8 cellular contexts compared by ENCODE assay signal in the genomic region with DNA sequence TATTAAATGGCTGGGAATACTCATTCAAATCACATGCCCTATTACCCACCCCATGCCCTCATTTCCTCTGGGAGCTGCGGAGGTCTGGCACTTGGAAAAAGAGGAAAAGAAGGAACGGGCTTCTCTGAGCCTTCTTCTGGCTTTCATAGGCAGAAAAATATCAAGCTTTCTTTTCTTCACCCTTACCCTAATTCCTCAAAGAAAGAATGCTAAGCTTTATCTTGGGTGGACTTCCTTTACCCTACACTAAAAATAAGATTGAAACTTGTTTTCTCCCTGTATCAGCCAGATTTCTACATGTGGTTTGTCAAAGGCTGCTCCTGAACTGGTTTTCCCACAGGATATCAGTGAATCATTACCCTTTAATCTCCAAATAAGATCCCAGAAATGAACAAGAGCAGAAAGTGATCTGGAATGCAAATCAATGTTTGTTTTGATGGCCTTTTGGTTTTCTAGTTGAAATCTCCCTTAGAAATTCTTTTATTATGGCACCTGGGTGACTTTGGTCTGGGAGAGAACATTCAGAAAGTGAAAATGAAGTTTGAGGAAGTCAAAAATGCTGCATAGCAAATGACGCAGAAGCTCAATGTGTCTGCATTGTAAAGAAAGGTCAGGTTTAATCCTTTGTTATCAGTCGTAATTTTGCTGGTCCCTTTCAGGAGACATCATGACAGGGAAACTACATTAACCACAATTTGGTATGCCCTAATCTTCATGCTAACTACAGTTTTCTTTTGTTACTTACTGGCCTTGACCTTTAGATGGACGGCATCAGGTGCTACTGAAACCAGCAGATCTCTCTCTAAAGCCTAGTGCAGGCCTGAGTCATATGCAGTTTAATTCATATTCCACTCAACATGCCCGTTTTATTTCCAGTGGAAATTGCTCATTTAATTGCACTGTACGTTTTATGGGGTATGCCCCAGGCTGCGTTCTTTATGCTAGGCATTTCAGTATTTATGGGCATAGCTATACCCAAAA. TPM values are rescaled to one million over a fixed set of nuclear protein-coding genes. Genes with fewer than 3 reads are reported as not detected.
DNase-seq lines count a peak whose midpoint lies in the region; ATAC-seq and TF ChIP-seq lines count a peak whose summit lies in the region.

No MANE protein-coding gene starts in this region.

- H3K9me3 Mint-ChIP-seq in H9 = no peaks in the 10 kb centered on the region
- H3K9me3 Mint-ChIP-seq in immature natural killer cell = no peaks in the 10 kb centered on the region
- no peaks in the 10 kb centered on the region for H3K9me3 Mint-ChIP-seq in stimulated activated memory B cell treated with anti-CD40 and anti-IgM and Interleukin-4, amounts not matched to agents 10 μg/mL and 1 μg/mL and 100 μg/mL, for 72 hours

- no peak overlapping the region for H3K4ac ChIP-seq in H9 (ENCODE audit: low read depth, low read length)

- no peak overlapping the region for H3K27ac ChIP-seq in H9 (ENCODE audit: insufficient read length, low read depth, low read length)
- H3K27ac ChIP-seq in angular gyrus (ENCODE audit: low read depth, low read length) = peak overlapping the region; percentile 91

- no peak overlapping the region for H4K5ac ChIP-seq in H9 (ENCODE audit: insufficient read length, low read depth, low read length)

- H3K36me3 Mint-ChIP-seq in H9 (ENCODE audit: insufficient read depth in 1 of 3, low read depth in 3 of 3) (no peaks in the 10 kb centered on the region), immature natural killer cell (no peaks in the 10 kb centered on the region)
- no peaks in the 10 kb centered on the region for H3K36me3 Mint-ChIP-seq in stimulated activated memory B cell treated with anti-CD40 and anti-IgM and Interleukin-4, amounts not matched to agents 10 μg/mL and 1 μg/mL and 100 μg/mL, for 72 hours

- H2AFZ ChIP-seq in H9 (ENCODE audit: low read length) = peak overlapping the region; percentile 18

- peaks cover 7% of the 10 kb centered on the region for H3K4me1 ChIP-seq in H9 (ENCODE audit: insufficient read depth, low read length)

- DNase-seq in SIG-M5 treated with dmso at 0.1 percent for 504 hours (lab: John Stamatoyannopoulos, UW; ENCODE audit: unreplicated experiment) (peak; percentile 65), SIG-M5 (lab: John Stamatoyannopoulos, UW) (no peak), H9 (no peak), NAMALWA (ENCODE audit: low spot score) (peak; percentile 83), immature natural killer cell (peak; percentile 36 to 47 (median 41))
- DNase-seq in effector CD8-positive, alpha-beta T cell (lab: John Stamatoyannopoulos, UW) = no peak

- H2BK5ac ChIP-seq in H9 (ENCODE audit: insufficient read length, low read length) = no peak overlapping the region

- no peak overlapping the region for H3K4me2 ChIP-seq in H9 (ENCODE audit: insufficient read depth, insufficient read length, low read length)

- H3K27me3 ChIP-seq in H9 (ENCODE audit: insufficient read depth, low read length) = no peaks in the 10 kb centered on the region

- H3K23me2 ChIP-seq in H9 (ENCODE audit: insufficient read length, low read depth, low read length, poor library complexity, severe bottlenecking) = peaks cover 3% of the 10 kb centered on the region

- no peak overlapping the region for H2BK120ac ChIP-seq in H9 (ENCODE audit: low read depth, low read length, poor library complexity, severe bottlenecking)

- H2BK12ac ChIP-seq in H9 (ENCODE audit: insufficient read length, low read depth, low read length) = no peak overlapping the region

- H2AK5ac ChIP-seq in H9 (ENCODE audit: insufficient read length, low read length) = no peak overlapping the region

- no peak overlapping the region for H2BK20ac ChIP-seq in H9 (ENCODE audit: low read depth, low read length, poor library complexity, severe bottlenecking)

- no peak overlapping the region for H3K18ac ChIP-seq in H9 (ENCODE audit: insufficient read length, low read depth, low read length)

- H3K4me3 Mint-ChIP-seq in H9 (no peak overlapping the region), immature natural killer cell (peak overlapping the region; percentile 69 to 81 (median 74))
- H3K4me3 Mint-ChIP-seq in stimulated activated memory B cell treated with anti-CD40 and anti-IgM and Interleukin-4, amounts not matched to agents 10 μg/mL and 1 μg/mL and 100 μg/mL, for 72 hours = peak overlapping the region; percentile 69

- no peak overlapping the region for H3K56ac ChIP-seq in H9 (ENCODE audit: insufficient read length, low read depth, low read length)

- no peak overlapping the region for H3K14ac ChIP-seq in H9 (ENCODE audit: insufficient read depth, low read length)

- no peak for TF ChIP-seq CTCF in H9 (conservative IDR thresholded peaks at IDR 0.05)

- no peaks in the 10 kb centered on the region for H3K9me3 ChIP-seq in H9 (ENCODE audit: control insufficient read depth, low read depth, low read length)

- H4K8ac ChIP-seq in H9 (replicated peaks; ENCODE audit: insufficient read length, low read depth, low read length) = no peak overlapping the region

- no peaks in the 10 kb centered on the region for H3K79me2 ChIP-seq in H9 (ENCODE audit: insufficient read depth, low read length)

- peak overlapping the region; percentile 36 for H3T11ph ChIP-seq in H9 (ENCODE audit: low read length)

- no peak overlapping the region for H4K91ac ChIP-seq in H9 (ENCODE audit: insufficient read length, low read depth, low read length)

- H3K27me3 Mint-ChIP-seq in H9 (ENCODE audit: low read depth) = no peaks in the 10 kb centered on the region
- H3K27me3 Mint-ChIP-seq in immature natural killer cell (ENCODE audit: low read depth in 3 of 3) = peaks cover 0 to 3% (median 2%) of the 10 kb centered on the region in 3 donors
- no peaks in the 10 kb centered on the region for H3K27me3 Mint-ChIP-seq in stimulated activated memory B cell treated with anti-CD40 and anti-IgM and Interleukin-4, amounts not matched to agents 10 μg/mL and 1 μg/mL and 100 μg/mL, for 72 hours

- WGBS in H9 (ENCODE audit: extremely low coverage, insufficient read length, low lambda C conversion rate) = no CpG with 5 or more reads among the region's 8 CpGs

- H3K23ac ChIP-seq in H9 (ENCODE audit: insufficient read length, low read depth, low read length) = no peak overlapping the region

- H3K9ac ChIP-seq in H9 (ENCODE audit: extremely low read depth, insufficient read length, low read length) = no peak overlapping the region

- H3K4me1 Mint-ChIP-seq in H9 = peaks cover 33 to 40% of the 10 kb centered on the region in 2 experiments
- no peaks in the 10 kb centered on the region for H3K4me1 Mint-ChIP-seq in immature natural killer cell
- peaks cover 39% of the 10 kb centered on the region for H3K4me1 Mint-ChIP-seq in stimulated activated memory B cell treated with anti-CD40 and anti-IgM and Interleukin-4, amounts not matched to agents 10 μg/mL and 1 μg/mL and 100 μg/mL, for 72 hours

- H3K27ac Mint-ChIP-seq in H9 (peak overlapping the region in 2 of 3 experiments; percentile 47 to 69; a peak in 2 of 7 replicates), immature natural killer cell (peak overlapping the region in 4 of 6 donors; percentile 74 to 92 (median 87))
- H3K27ac Mint-ChIP-seq in stimulated activated memory B cell treated with anti-CD40 and anti-IgM and Interleukin-4, amounts not matched to agents 10 μg/mL and 1 μg/mL and 100 μg/mL, for 72 hours = no peak overlapping the region

- no peaks in the 10 kb centered on the region for H3K79me1 ChIP-seq in H9 (ENCODE audit: insufficient read depth, low read depth, low read length, poor library complexity, severe bottlenecking)

- ATAC-seq in stimulated activated memory B cell treated with anti-CD40 and anti-IgM and Interleukin-4, amounts not matched to agents 10 μg/mL and 1 μg/mL and 100 μg/mL, for 72 hours = peak; percentile 90

- no peak overlapping the region for H2BK15ac ChIP-seq in H9 (ENCODE audit: low read depth, low read length)

- H4K20me1 ChIP-seq in H9 (ENCODE audit: control insufficient read depth, insufficient read depth, insufficient read length) = no peaks in the 10 kb centered on the region

RNA-seq across cellular contexts. Expression of gene HNRNPA3, which starts 46.6 kb away (rescaled TPM):
- 405 and 419 TPM in 2 replicates for total RNA-seq in H9 (2021)
- 10 to 100 TPM; 47.7 to 85.5 (median 49.7) TPM for polyA plus RNA-seq in immature natural killer cell

Comparison
In these comparisons a context has a peak if more than half of its experiments do, and no peak if none do; other contexts are left out.
1. DNase-seq: peak in SIG-M5 treated with dmso at 0.1 percent for 504 hours (single experiment), NAMALWA (single experiment) and immature natural killer cell (3 of 3); none in SIG-M5 (single experiment), H9 (single experiment) and effector CD8-positive, alpha-beta T cell (single experiment).
2. H3K4me3 Mint-ChIP-seq: peak in immature natural killer cell (5 of 5) and stimulated activated memory B cell treated with anti-CD40 and anti-IgM and Interleukin-4, amounts not matched to agents 10 μg/mL and 1 μg/mL and 100 μg/mL, for 72 hours (single experiment); none in H9 (0 of 2).